31 cellular contexts compared by ENCODE assay signal in the genomic region with DNA sequence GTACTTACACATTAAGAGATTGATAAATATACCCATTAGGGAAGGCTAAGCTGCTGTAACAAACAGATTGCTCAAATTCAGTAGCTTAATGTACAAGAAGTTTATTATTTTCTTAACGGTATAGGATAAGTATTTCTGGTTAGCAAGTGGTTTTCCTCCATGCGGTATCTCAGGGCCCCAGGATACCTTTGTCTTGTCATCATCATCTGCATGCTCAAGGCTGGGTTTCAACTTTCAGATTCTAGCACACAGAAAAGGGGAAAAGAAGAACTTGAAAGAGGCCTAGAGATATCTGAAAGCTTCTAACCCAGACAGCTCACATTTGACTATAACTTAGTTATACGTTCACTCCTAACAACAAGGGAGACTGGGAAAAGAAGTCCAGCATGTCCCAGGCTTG.
"Had no signal": no experiment of that assay in that cellular context is flagged by ENCODE, and none has a peak within 500 bp of the region (broad histone marks: within the 10 kb centered on the region; RNA-seq: fewer than 3 reads in every experiment).

No MANE protein-coding gene starts in this region.

- ATAC-seq: activated naive CD4-positive, alpha-beta T cell treated with anti-CD3 and anti-CD28 coated beads, Interleukin-2, amount 50 U/mL, for 72 hours; activated naive CD8-positive, alpha-beta T cell treated with anti-CD3 and anti-CD28 coated beads, Interleukin-2, amount 50 U/mL, for 24 hours; activated T-cell treated with anti-CD3 and anti-CD28 coated beads, Interleukin-2, amount 50 U/mL, for 4 hours; activated T-cell treated with anti-CD3 and anti-CD28 coated beads, Interleukin-2, amount 50 U/mL, for 72 hours; activated T-helper 17 cell treated with anti-CD3 and anti-CD28 coated beads, Interleukin-2, amount 50 U/mL, for 72 hours; body of pancreas had no signal

- H3K4me1 ChIP-seq: adrenal gland, ascending aorta, body of pancreas, breast epithelium had no signal

- H3K27ac ChIP-seq: adrenal gland, ascending aorta, body of pancreas, brain microvascular endothelial cell, breast epithelium, cardiac muscle cell had no signal

- H3K4me3 ChIP-seq: adrenal gland, ascending aorta, body of pancreas, breast epithelium, cardiac muscle cell had no signal

- H3K27me3 ChIP-seq: adrenal gland, ascending aorta, body of pancreas, brain microvascular endothelial cell, breast epithelium, cardiac muscle cell had no signal

- H3K36me3 ChIP-seq: adrenal gland, ascending aorta, brain microvascular endothelial cell, breast epithelium, cardiac muscle cell had no signal

- DNase-seq: activated effector memory CD4-positive, alpha-beta T cell treated with anti-CD3 and anti-CD28 coated beads, Interleukin-2, amount 50 U/mL, for 16 hours; activated effector memory CD4-positive, alpha-beta T cell treated with Interleukin-2 at 50 U/mL for 16 hours; activated gamma-delta T cell; activated gamma-delta T cell treated with Interleukin-2 at 50 U/mL for 16 hours; activated naive CD4-positive, alpha-beta T cell; activated naive CD4-positive, alpha-beta T cell treated with anti-CD3 and anti-CD28 coated beads for 36 hours; activated naive CD4-positive, alpha-beta T cell treated with anti-CD3 and anti-CD28 coated beads, Interleukin-2, amount 10 ng/mL, durations not matched to agents 7 days and 5 days; activated naive CD4-positive, alpha-beta T cell treated with anti-CD3 and anti-CD28 coated beads, Interleukin-2, amount 50 U/mL, for 16 hours; activated naive CD4-positive, alpha-beta T cell treated with Interleukin-2 at 50 U/mL for 16 hours; activated naive CD8-positive, alpha-beta T cell treated with anti-CD3 and anti-CD28 coated beads for 36 hours; activated naive CD8-positive, alpha-beta T cell treated with anti-CD3 and anti-CD28 coated beads, Interleukin-2, amount 10 ng/mL, durations not matched to agents 7 days and 5 days; activated naive CD8-positive, alpha-beta T cell treated with anti-CD3 and anti-CD28 coated beads, Interleukin-2, amount 50 U/mL, for 24 hours; activated T-cell treated with anti-CD3 and anti-CD28 coated beads, Interleukin-2, amount 50 U/mL, for 24 hours; activated T-cell treated with anti-CD3 and anti-CD28 coated beads, Interleukin-2, amount 50 U/mL, for 4 hours; activated T-cell treated with anti-CD3 and anti-CD28 coated beads, Interleukin-2, amount 50 U/mL, for 48 hours; activated T-cell treated with anti-CD3 and anti-CD28 coated beads, Interleukin-2, amount 50 U/mL, for 72 hours; adrenal gland; amniotic stem cell; amygdala; anterior cingulate cortex; aorta; body of pancreas; brain microvascular endothelial cell; caudate nucleus; central memory CD4-positive, alpha-beta T cell; cerebellar nuclear complex had no signal

- H3K9me3 ChIP-seq: adrenal gland, ascending aorta, body of pancreas had no signal
